In genomic region chr20:35077341-35077740, GRCh38 we compare ENCODE assay signal across 29 cellular contexts. TPM values are rescaled to one million over a fixed set of nuclear protein-coding genes. Genes with fewer than 3 reads are reported as not detected.
DNase-seq lines count a peak whose midpoint lies in the region; ATAC-seq, FAIRE-seq and TF ChIP-seq lines count a peak whose summit lies in the region.
"Had no signal": no experiment of that assay in that cellular context is flagged by ENCODE, and none has a peak within 500 bp of the region (broad histone marks: within the 10 kb centered on the region; RNA-seq: fewer than 3 reads in every experiment).

No MANE protein-coding gene starts in this region.

- no peaks in the 10 kb centered on the region for H3K9me1 ChIP-seq in keratinocyte (ENCODE audit: control insufficient read depth, extremely low read depth, insufficient read depth, low read length)

- H3K4me1 Mint-ChIP-seq in activated CD4-positive, alpha-beta T cell treated with anti-CD3 and anti-CD28 coated beads, Interleukin-2, amount 10 ng/mL, durations not matched to agents 7 days and 5 days, result peaks cover 26% of the 10 kb centered on the region
- peaks cover 18% of the 10 kb centered on the region for H3K4me1 Mint-ChIP-seq in activated CD4-positive, alpha-beta T cell treated with anti-CD3 and anti-CD28 coated beads for 36 hours
- H3K4me1 Mint-ChIP-seq in GM23338, result no peaks in the 10 kb centered on the region
- H3K4me1 Mint-ChIP-seq in endothelial cell (ENCODE audit: unreplicated experiment), result no peaks in the 10 kb centered on the region

- peaks cover 22% of the 10 kb centered on the region for H3K9me3 Mint-ChIP-seq in activated CD4-positive, alpha-beta T cell treated with anti-CD3 and anti-CD28 coated beads, Interleukin-2, amount 10 ng/mL, durations not matched to agents 7 days and 5 days
- H3K9me3 Mint-ChIP-seq in activated CD4-positive, alpha-beta T cell treated with anti-CD3 and anti-CD28 coated beads for 36 hours (ENCODE audit: low read depth), result peaks cover 6% of the 10 kb centered on the region
- H3K9me3 Mint-ChIP-seq in GM23338 (peaks cover 53% of the 10 kb centered on the region), endothelial cell (ENCODE audit: unreplicated experiment) (no peaks in the 10 kb centered on the region)

- TF ChIP-seq CTCF in GM23338 (conservative IDR thresholded peaks at IDR 0.05; ENCODE audit: low read depth in 2 of 2) (no peak), endothelial cell (IDR thresholded peaks at IDR 0.05; ENCODE audit: unreplicated experiment) (no peak), keratinocyte (optimal IDR thresholded peaks at IDR 0.05 in 1 of 3, IDR thresholded peaks at IDR 0.05 in 1 of 3, conservative IDR thresholded peaks at IDR 0.05 in 1 of 3; ENCODE audit: extremely low read depth in 1 of 3, insufficient read depth in 2 of 3, low read length in 3 of 3) (no peak), coronary artery (IDR thresholded peaks at IDR 0.05) (no peak)

- no peaks in the 10 kb centered on the region for H3K9me2 ChIP-seq in GM23338 (ENCODE audit: insufficient read depth)

- H3K27ac ChIP-seq in GM23338 (ENCODE audit: low read depth) (no peak overlapping the region), keratinocyte (ENCODE audit: control insufficient read depth, insufficient read depth, low read length) (peak overlapping the region; percentile 27), coronary artery (no peak overlapping the region)
- H3K27ac ChIP-seq: 22Rv1, C4-2B, PC-9 had no signal

- H3F3A ChIP-seq in GM23338 (replicated peaks; ENCODE audit: low read depth), result no peaks in the 10 kb centered on the region

- H2AFZ ChIP-seq in GM23338 (no peak overlapping the region), keratinocyte (ENCODE audit: control insufficient read depth, low read length) (no peak overlapping the region)
- H2AFZ ChIP-seq: PC-9 had no signal

- H3K27me3 Mint-ChIP-seq in activated CD4-positive, alpha-beta T cell treated with anti-CD3 and anti-CD28 coated beads, Interleukin-2, amount 10 ng/mL, durations not matched to agents 7 days and 5 days, result no peaks in the 10 kb centered on the region
- H3K27me3 Mint-ChIP-seq in activated CD4-positive, alpha-beta T cell treated with anti-CD3 and anti-CD28 coated beads for 36 hours, result no peaks in the 10 kb centered on the region
- H3K27me3 Mint-ChIP-seq in GM23338 (ENCODE audit: insufficient read depth, low read depth, poor library complexity), result no peaks in the 10 kb centered on the region
- peaks cover 2% of the 10 kb centered on the region for H3K27me3 Mint-ChIP-seq in endothelial cell (ENCODE audit: unreplicated experiment)
- H3K27me3 Mint-ChIP-seq: B cell had no signal

- CTCF ChIA-PET in activated CD4-positive, alpha-beta T cell treated with anti-CD3 and anti-CD28 coated beads, Interleukin-2, amount 10 ng/mL, durations not matched to agents 7 days and 5 days (lab: Charles Lee), result interaction anchor here (1.1 to 1.5 kb wide), 2 partner anchors 13 to 19 kb away, joined by 3 to 4 read pairs; no protein-coding TSS in a partner anchor
- CTCF ChIA-PET in activated CD4-positive, alpha-beta T cell treated with anti-CD3 and anti-CD28 coated beads for 36 hours (lab: Charles Lee), result interaction anchor here (0.7 to 1.3 kb wide), 3 partner anchors 8 to 214 kb away, joined by 3 to 5 read pairs (median 3); no protein-coding TSS in a partner anchor

- peaks cover 32% of the 10 kb centered on the region for H3K36me3 ChIP-seq in GM23338 (ENCODE audit: insufficient read depth)
- peaks cover 0 to 8% of the 10 kb centered on the region in 2 experiments for H3K36me3 ChIP-seq in keratinocyte (ENCODE audit: control insufficient read depth in 2 of 2, extremely low read depth in 1 of 2, insufficient read depth in 2 of 2, low read length in 2 of 2)

- H3K4me2 ChIP-seq in GM23338, result no peak overlapping the region
- H3K4me2 ChIP-seq in keratinocyte (ENCODE audit: control insufficient read depth, extremely low read depth, insufficient read depth, low read depth, low read length), result peak overlapping the region; percentile 50
- H3K4me2 ChIP-seq: PC-9 had no signal

- 0 out of 2 replicates have a peak overlapping the region, but pooled peaks have one; percentile 23 for H3K4me3 ChIP-seq in GM23338
- no peak overlapping the region for H3K4me3 ChIP-seq in keratinocyte (ENCODE audit: control insufficient read depth in 2 of 3, extremely low read depth in 1 of 3, insufficient read depth in 2 of 3, low read depth in 1 of 3, low read length in 3 of 3)
- no peak overlapping the region for H3K4me3 ChIP-seq in coronary artery
- H3K4me3 ChIP-seq: GM12878, PC-9 had no signal

- H3K9ac ChIP-seq in keratinocyte (ENCODE audit: control insufficient read depth, extremely low read depth, insufficient read depth, low read length), result no peak overlapping the region

- H3K36me3 Mint-ChIP-seq in activated CD4-positive, alpha-beta T cell treated with anti-CD3 and anti-CD28 coated beads, Interleukin-2, amount 10 ng/mL, durations not matched to agents 7 days and 5 days (ENCODE audit: low read depth), result peaks cover 59% of the 10 kb centered on the region
- H3K36me3 Mint-ChIP-seq in activated CD4-positive, alpha-beta T cell treated with anti-CD3 and anti-CD28 coated beads for 36 hours (ENCODE audit: low read depth), result peaks cover 55% of the 10 kb centered on the region
- H3K36me3 Mint-ChIP-seq in GM23338 (ENCODE audit: low read depth), result peaks cover 71% of the 10 kb centered on the region
- H3K36me3 Mint-ChIP-seq in endothelial cell (ENCODE audit: low read depth, unreplicated experiment), result peaks cover 55% of the 10 kb centered on the region

- POLR2A ChIA-PET in activated CD4-positive, alpha-beta T cell treated with anti-CD3 and anti-CD28 coated beads, Interleukin-2, amount 10 ng/mL, durations not matched to agents 7 days and 5 days (lab: Charles Lee), result no interaction called here
- POLR2A ChIA-PET in activated CD4-positive, alpha-beta T cell treated with anti-CD3 and anti-CD28 coated beads for 36 hours (lab: Charles Lee), result no interaction called here

- H3K79me2 ChIP-seq in GM23338 (replicated peaks; ENCODE audit: insufficient read depth) (peaks cover 71% of the 10 kb centered on the region), keratinocyte (ENCODE audit: control insufficient read depth, insufficient read depth, low read length) (peaks cover 34% of the 10 kb centered on the region)

- intact Hi-C loops in activated CD4-positive, alpha-beta T cell treated with anti-CD3 and anti-CD28 coated beads for 36 hours (cut with DNase I, micrococcal nuclease), result no loop called here

- ATAC-seq in activated CD4-positive, alpha-beta T cell treated with anti-CD3 and anti-CD28 coated beads for 36 hours, result no peak
- no peak for ATAC-seq in GM23338
- ATAC-seq: CD8-positive, alpha-beta T cell; GM12878; HCT116 had no signal

- FAIRE-seq in keratinocyte (lab: Jason Lieb, UNC), result no peak
- FAIRE-seq: GM12878 had no signal

- H3K27ac Mint-ChIP-seq in activated CD4-positive, alpha-beta T cell treated with anti-CD3 and anti-CD28 coated beads, Interleukin-2, amount 10 ng/mL, durations not matched to agents 7 days and 5 days, result peak overlapping the region; percentile 16
- H3K27ac Mint-ChIP-seq in activated CD4-positive, alpha-beta T cell treated with anti-CD3 and anti-CD28 coated beads for 36 hours, result no peak overlapping the region
- H3K27ac Mint-ChIP-seq in GM23338 (no peak overlapping the region), endothelial cell (ENCODE audit: unreplicated experiment) (no peak overlapping the region)
- H3K27ac Mint-ChIP-seq: B cell; CD8-positive, alpha-beta T cell had no signal

- H3K4me3 Mint-ChIP-seq in activated CD4-positive, alpha-beta T cell treated with anti-CD3 and anti-CD28 coated beads, Interleukin-2, amount 10 ng/mL, durations not matched to agents 7 days and 5 days, result no peak overlapping the region
- no peak overlapping the region for H3K4me3 Mint-ChIP-seq in activated CD4-positive, alpha-beta T cell treated with anti-CD3 and anti-CD28 coated beads for 36 hours
- H3K4me3 Mint-ChIP-seq in GM23338 (no peak overlapping the region), endothelial cell (ENCODE audit: unreplicated experiment) (peak overlapping the region; percentile 64)
- H3K4me3 Mint-ChIP-seq: B cell; CD8-positive, alpha-beta T cell had no signal

- no peak for DNase-seq in activated CD4-positive, alpha-beta T cell treated with anti-CD3 and anti-CD28 coated beads, Interleukin-2, amount 10 ng/mL, durations not matched to agents 7 days and 5 days
- DNase-seq in activated CD4-positive, alpha-beta T cell treated with anti-CD3 and anti-CD28 coated beads for 36 hours, result no peak
- DNase-seq in GM23338 (ENCODE audit: low spot score) (no peak), endothelial cell (ENCODE audit: low spot score) (no peak), keratinocyte (ENCODE audit: low read depth, low spot score) (no peak), hypothalamus (lab: John Stamatoyannopoulos, UW) (no peak), coronary artery (ENCODE audit: low spot score) (no peak), DMS153 treated with DMSO at 0.1 percent for 48 hours (lab: John Stamatoyannopoulos, UW; ENCODE audit: unreplicated experiment) (no peak)
- DNase-seq: Caco-2; CD8-positive, alpha-beta T cell; DMS79; EL; GDM1; IMR-90; KG1; MM.1S; NCI-H1048; NCI-H1417 treated with DMSO at 0.1 percent for 48 hours; NCI-H1694 treated with DMSO at 0.1 percent for 48 hours; NCI-H2081; NCI-H2227 treated with DMSO at 0.1 percent for 48 hours; NCI-H526 treated with DMSO at 0.1 percent for 48 hours; PC-9; Right ventricle myocardium superior had no signal

- H3K27me3 ChIP-seq in GM23338 (ENCODE audit: insufficient read depth) (no peaks in the 10 kb centered on the region), keratinocyte (ENCODE audit: control insufficient read depth, extremely low read depth, insufficient read depth, low read length) (no peaks in the 10 kb centered on the region)

- no peaks in the 10 kb centered on the region for H3K4me1 ChIP-seq in GM23338 (ENCODE audit: insufficient read depth)
- peaks cover 14% of the 10 kb centered on the region for H3K4me1 ChIP-seq in keratinocyte (ENCODE audit: control insufficient read depth, extremely low read depth, insufficient read depth, low read length)
- H3K4me1 ChIP-seq: Caco-2 had no signal

- H3K9me3 ChIP-seq in keratinocyte (ENCODE audit: control insufficient read depth, low read depth, low read length), result no peaks in the 10 kb centered on the region

- H4K20me1 ChIP-seq in GM23338 (replicated peaks; ENCODE audit: insufficient read depth) (peaks cover 10% of the 10 kb centered on the region), keratinocyte (ENCODE audit: control insufficient read depth, extremely low read depth, insufficient read depth, low read length) (peaks cover under 1% of the 10 kb centered on the region)

- dilution Hi-C loops in keratinocyte (cut with MboI; ENCODE audit: extremely low pct_ligation_motif_present, low sequenced_read_pairs), result no loop called here

RNA-seq across cellular contexts. Expression of gene TRPC4AP, which starts 15.3 kb away (rescaled TPM):
- total RNA-seq in activated CD4-positive, alpha-beta T cell treated with anti-CD3 and anti-CD28 coated beads, Interleukin-2, amount 10 ng/mL, durations not matched to agents 7 days and 5 days, result 10 to 100 TPM; 48.8 to 49.4 TPM
- 10 to 100 TPM; 36.0 to 39.6 TPM for total RNA-seq in activated CD4-positive, alpha-beta T cell treated with anti-CD3 and anti-CD28 coated beads for 36 hours
- 74.1 and 89.5 TPM in 2 replicates for total RNA-seq in GM23338 (2014; rRNA removed; shearing (Covaris generic))
- polyA plus RNA-seq in GM23338 (2016; fragmentation: Nextera tagmentation; extraction: Ambion mirVana) (47.5 and 48.8 TPM in 2 replicates), keratinocyte (53.9 to 69.1 TPM (median 64.8 TPM) in 3 replicates)
- total RNA-seq in endothelial cell (ENCODE audit: unreplicated experiment), result 109 TPM
- 16.5 TPM for polyA plus RNA-seq in keratinocyte (2011; ENCODE audit: low read depth)
- 54.4 and 60.1 TPM in 2 replicates for polyA plus RNA-seq in keratinocyte (2011; cell fraction: cytosol; rRNA removed)
- polyA plus RNA-seq in keratinocyte (2011; cell fraction: nucleus; rRNA removed), result 91.6 and 104 TPM in 2 replicates
- 36.9 and 46.7 TPM in 2 replicates for polyA plus RNA-seq in keratinocyte (2012; ENCODE audit: low replicate concordance)
- 70.9 to 93.7 TPM (median 77.5 TPM) in 3 replicates for polyA minus RNA-seq in keratinocyte
- polyA minus RNA-seq in keratinocyte (2011; cell fraction: cytosol; rRNA and poly(A)+ RNA removed), result 58.5 TPM
- 52.5 and 75.2 TPM in 2 replicates for polyA minus RNA-seq in keratinocyte (2011; cell fraction: nucleus; rRNA and poly(A)+ RNA removed)
